In genomic region chr6:137427670-137428290, GRCh38 we compare ENCODE assay signal across 18 cellular contexts.
DNase-seq lines count a peak whose midpoint lies in the region; ATAC-seq, FAIRE-seq and TF ChIP-seq lines count a peak whose summit lies in the region.
"Had no signal": no experiment of that assay in that cellular context is flagged by ENCODE, and none has a peak within 500 bp of the region (broad histone marks: within the 10 kb centered on the region; RNA-seq: fewer than 3 reads in every experiment).

No MANE protein-coding gene starts in this region.

- no peaks in the 10 kb centered on the region for H3F3A ChIP-seq in SK-N-SH (replicated peaks; ENCODE audit: insufficient read depth)

- no peaks in the 10 kb centered on the region for H3K36me3 Mint-ChIP-seq in MCF 10A (ENCODE audit: insufficient read depth, unreplicated experiment)
- H3K36me3 Mint-ChIP-seq: CD8-positive, alpha-beta T cell had no signal

- H2AFZ ChIP-seq in SK-N-SH (ENCODE audit: low read depth) (no peak overlapping the region), K562 (ENCODE audit: low read depth, low read length) (no peak overlapping the region)

- DNase-seq in SK-N-SH (no peak), NCI-H69 (lab: John Stamatoyannopoulos, UW) (peak; percentile 73), K562 (ENCODE audit: extremely low read depth in 1 of 4, low spot score in 3 of 4) (no peak), MCF 10A (ENCODE audit: unreplicated experiment) (no peak)
- DNase-seq: CD8-positive, alpha-beta T cell; DMS79 treated with DMSO at 0.1 percent for 48 hours; KBM-7; NCI-H1092; NCI-H1436 treated with DMSO at 0.1 percent for 48 hours; NCI-H2029; NCI-H446 treated with DMSO at 0.1 percent for 48 hours had no signal

- POLR2A ChIA-PET in SK-N-SH (lab: Yijun Ruan, JAX): no interaction called here
- POLR2A ChIA-PET in K562 (lab: Yijun Ruan, JAX): interaction anchor here (0.8 kb wide), 1 partner anchor 464 kb away, joined by 5 read pairs; no protein-coding TSS in a partner anchor
- POLR2A ChIA-PET in MCF 10A (lab: Yijun Ruan, JAX): interaction anchor here (0.8 kb wide), 1 partner anchor 8 kb away, joined by 3 read pairs; no protein-coding TSS in a partner anchor

- H3K4me3 ChIP-seq in SK-N-SH (ENCODE audit: low read depth in 2 of 2, low read length in 1 of 2): no peak overlapping the region
- H3K4me3 ChIP-seq in K562: no peak overlapping the region
- H3K4me3 ChIP-seq: BLaER1 treated with 17β-estradiol and CSF1 and Interleukin-3, amounts not matched to agents 10 nM and 100 nM had no signal

- intact Hi-C loops in K562 (cut with micrococcal nuclease) (no loop called here), MCF 10A (cut with micrococcal nuclease) (no loop called here)

- peaks cover 0 to 16% of the 10 kb centered on the region in 2 experiments; a peak in 2 of 4 replicates for H3K4me1 ChIP-seq in SK-N-SH (ENCODE audit: control insufficient read depth in 1 of 2, insufficient read depth in 2 of 2, low read depth in 1 of 2, low read length in 1 of 2)
- H3K4me1 ChIP-seq in K562 (replicated peaks in 1 of 2; ENCODE audit: control insufficient read depth in 2 of 2, insufficient read depth in 2 of 2, low read length in 2 of 2): no peaks in the 10 kb centered on the region

- no peak for TF ChIP-seq CTCF in SK-N-SH (IDR thresholded peaks at IDR 0.05)
- no peak for TF ChIP-seq CTCF in K562 (IDR thresholded peaks at IDR 0.05 in 2 of 3, conservative IDR thresholded peaks at IDR 0.05 in 1 of 3; ENCODE audit: insufficient read depth in 2 of 3, low read depth in 1 of 3, low read length in 3 of 3)
- TF ChIP-seq CTCF in MCF 10A (IDR thresholded peaks at IDR 0.05; ENCODE audit: unreplicated experiment): no peak

- no peak overlapping the region for H3K27ac ChIP-seq in SK-N-SH (ENCODE audit: low read depth in 2 of 2, low read length in 1 of 2)
- H3K27ac ChIP-seq in K562 (ENCODE audit: extremely low read depth, low read depth, low read length): no peak overlapping the region
- H3K27ac ChIP-seq: BLaER1 treated with 17β-estradiol and CSF1 and Interleukin-3, amounts not matched to agents 10 nM and 100 nM had no signal

- no peaks in the 10 kb centered on the region for H3K9me2 ChIP-seq in SK-N-SH

- no peak for ATAC-seq in SK-N-SH treated with all-trans-retinoic acid at 6 μM for 48 hours
- ATAC-seq in K562: no peak
- ATAC-seq in GM21381 (IDR thresholded peaks at IDR 0.05; ENCODE audit: unreplicated experiment): no peak
- ATAC-seq in HG02642 (IDR thresholded peaks at IDR 0.05; ENCODE audit: poor library complexity, unreplicated experiment): no peak
- ATAC-seq: CD8-positive, alpha-beta T cell; Panc1; Right ventricle myocardium inferior had no signal

- no peaks in the 10 kb centered on the region for H3K4me1 Mint-ChIP-seq in MCF 10A (ENCODE audit: insufficient read depth, unreplicated experiment)

- H3K4me3 Mint-ChIP-seq in MCF 10A (ENCODE audit: unreplicated experiment): no peak overlapping the region
- H3K4me3 Mint-ChIP-seq: CD8-positive, alpha-beta T cell had no signal

- no peak for FAIRE-seq in K562 (lab: Jason Lieb, UNC)
- FAIRE-seq: H1 had no signal

- in situ Hi-C loops in K562 (cut with MboI): no loop called here

- H3K36me3 ChIP-seq in SK-N-SH (replicated peaks in 1 of 2; ENCODE audit: control insufficient read depth in 1 of 2, insufficient read depth in 2 of 2, low read length in 1 of 2) (no peaks in the 10 kb centered on the region), K562 (ENCODE audit: control insufficient read depth, insufficient read depth, low read length) (no peaks in the 10 kb centered on the region)
- H3K36me3 ChIP-seq: BLaER1 treated with 17β-estradiol and CSF1 and Interleukin-3, amounts not matched to agents 10 nM and 100 nM had no signal

- BruUV-seq in K562 (replicated peaks; lab: Mats Ljungman, UMichigan): no TSS peak
- BruUV-seq in MCF 10A (replicated peaks; lab: Mats Ljungman, UMichigan): no TSS peak

- H3K27me3 Mint-ChIP-seq in MCF 10A (ENCODE audit: insufficient read depth, unreplicated experiment): no peaks in the 10 kb centered on the region

- H3K9ac ChIP-seq in SK-N-SH: no peak overlapping the region
- H3K9ac ChIP-seq in K562 (ENCODE audit: insufficient read depth in 1 of 2, low read depth in 2 of 2, low read length in 2 of 2): no peak overlapping the region
- H3K9ac ChIP-seq: BLaER1 treated with 17β-estradiol and CSF1 and Interleukin-3, amounts not matched to agents 10 nM and 100 nM had no signal

- TF ChIP-seq EP300 in SK-N-SH (IDR thresholded peaks at IDR 0.05; ENCODE audit: borderline replicate concordance in 1 of 2, low read depth in 1 of 2, low read length in 1 of 2) (peak in 1 of 2 experiments; percentile 17; a peak in 1 of 4 replicates), K562 (IDR thresholded peaks at IDR 0.05; ENCODE audit: low read length) (no peak)

- no peak overlapping the region for H3K27ac Mint-ChIP-seq in MCF 10A (ENCODE audit: low read depth, unreplicated experiment)
- H3K27ac Mint-ChIP-seq: CD8-positive, alpha-beta T cell had no signal

- no peaks in the 10 kb centered on the region for H3K9me1 ChIP-seq in K562 (ENCODE audit: control insufficient read depth, insufficient read depth, low read length)

- H3K9me3 Mint-ChIP-seq in MCF 10A (ENCODE audit: unreplicated experiment): no peaks in the 10 kb centered on the region
- H3K9me3 Mint-ChIP-seq: CD8-positive, alpha-beta T cell had no signal

- CTCF ChIA-PET in SK-N-SH (lab: Yijun Ruan, JAX) (interaction anchor here (0.5 to 1.8 kb wide), 3 partner anchors 15 to 70 kb away, joined by 3 to 4 read pairs (median 3); no protein-coding TSS in a partner anchor), K562 (lab: Yijun Ruan, JAX; ENCODE audit: low intra/inter-chr PET ratio) (no interaction called here), MCF 10A (lab: Yijun Ruan, JAX) (interaction anchor here (0.7 to 1.1 kb wide), 3 partner anchors 10 to 33 kb away, joined by 3 to 4 read pairs (median 3); no protein-coding TSS in a partner anchor)

- no peak for TF ChIP-seq POLR2A in K562 (conservative IDR thresholded peaks at IDR 0.05)

- H3K79me2 ChIP-seq in SK-N-SH (ENCODE audit: insufficient read depth) (no peaks in the 10 kb centered on the region), K562 (ENCODE audit: control insufficient read depth, insufficient read depth, low read length) (no peaks in the 10 kb centered on the region)

- H3K4me2 ChIP-seq in SK-N-SH: no peak overlapping the region
- H3K4me2 ChIP-seq in K562 (ENCODE audit: insufficient read depth, low read length): no peak overlapping the region

- TF ChIP-seq RAD21 in SK-N-SH (IDR thresholded peaks at IDR 0.05; ENCODE audit: low read length): no peak
- TF ChIP-seq RAD21 in K562 (CRISPR knock-in tag; conservative IDR thresholded peaks at IDR 0.05 in 1 of 2, IDR thresholded peaks at IDR 0.05 in 1 of 2): no peak

- H3K27me3 ChIP-seq in SK-N-SH (ENCODE audit: insufficient read depth) (no peaks in the 10 kb centered on the region), K562 (ENCODE audit: control insufficient read depth in 2 of 2, insufficient read depth in 2 of 2, low read length in 2 of 2) (peaks cover 0 to 5% of the 10 kb centered on the region in 2 experiments; a peak in 1 of 5 replicates)
- H3K27me3 ChIP-seq: BLaER1 treated with 17β-estradiol and CSF1 and Interleukin-3, amounts not matched to agents 10 nM and 100 nM had no signal

- H4K20me1 ChIP-seq in SK-N-SH (ENCODE audit: insufficient read depth) (no peaks in the 10 kb centered on the region), K562 (replicated peaks; ENCODE audit: control insufficient read depth, insufficient read depth, low read length) (no peaks in the 10 kb centered on the region)
- H4K20me1 ChIP-seq: BLaER1 treated with 17β-estradiol and CSF1 and Interleukin-3, amounts not matched to agents 10 nM and 100 nM had no signal

- 0% methylated on average over 4 of the region's 7 CpGs for WGBS in SK-N-SH (ENCODE audit: low lambda C conversion rate)
- under 1% methylated on average over 7 of the region's 7 CpGs for WGBS in K562 (ENCODE audit: insufficient coverage, low coverage, missing lambda C conversion rate)

- H3K9me3 ChIP-seq in SK-N-SH: no peaks in the 10 kb centered on the region
- H3K9me3 ChIP-seq in K562 (replicated peaks; ENCODE audit: control insufficient read depth, insufficient read depth, low read depth, low read length): no peaks in the 10 kb centered on the region
- H3K9me3 ChIP-seq: BLaER1 treated with 17β-estradiol and CSF1 and Interleukin-3, amounts not matched to agents 10 nM and 100 nM had no signal

TF ChIP-seq in SK-N-SH, 30 proteins besides CTCF, POLR2A, EP300 and RAD21:
- peak; percentile 78 for TF ChIP-seq GATA2 (CRISPR knock-in tag; IDR thresholded peaks at IDR 0.05)
- TF ChIP-seq ELF1 (IDR thresholded peaks at IDR 0.05): no peak
- TF ChIP-seq RFX5 (IDR thresholded peaks at IDR 0.05; ENCODE audit: low read length): no peak
- no peak for TF ChIP-seq FOSL2 (IDR thresholded peaks at IDR 0.05; ENCODE audit: borderline replicate concordance, low read depth)

TF ChIP-seq in SK-N-SH treated with all-trans-retinoic acid at 6 μM for 48 hours, 23 proteins besides CTCF, POLR2A, EP300 and RAD21:
- TF ChIP-seq ZNF8 (CRISPR knock-in tag; IDR thresholded peaks at IDR 0.05): no peak
- no peak for TF ChIP-seq ZC3H10 (CRISPR knock-in tag; IDR thresholded peaks at IDR 0.05)
- TF ChIP-seq CSDC2 (CRISPR knock-in tag; IDR thresholded peaks at IDR 0.05): no peak
- TF ChIP-seq ZNF70 (CRISPR knock-in tag; IDR thresholded peaks at IDR 0.05): no peak
- no peak for TF ChIP-seq ESRRG (CRISPR knock-in tag; IDR thresholded peaks at IDR 0.05)
- no peak for TF ChIP-seq ISL1 (CRISPR knock-in tag; IDR thresholded peaks at IDR 0.05)

TF ChIP-seq in K562, 482 proteins besides CTCF, POLR2A, EP300 and RAD21 (continues in another document):
- TF ChIP-seq LEF1 (IDR thresholded peaks at IDR 0.05): no peak
- TF ChIP-seq ID3 (CRISPR knock-in tag; IDR thresholded peaks at IDR 0.05): no peak
- TF ChIP-seq ID3 (tag; IDR thresholded peaks at IDR 0.05): no peak
- TF ChIP-seq ZNF780A (CRISPR knock-in tag; IDR thresholded peaks at IDR 0.05): no peak
- no peak for TF ChIP-seq TCF7 (IDR thresholded peaks at IDR 0.05; ENCODE audit: borderline replicate concordance)
- no peak for TF ChIP-seq SRSF9 (IDR thresholded peaks at IDR 0.05; ENCODE audit: borderline replicate concordance, low read depth, low read length)
- no peak for TF ChIP-seq FOS (IDR thresholded peaks at IDR 0.05; ENCODE audit: extremely low read depth, insufficient read length)
- no peak for TF ChIP-seq KLF13 (tag; IDR thresholded peaks at IDR 0.05; ENCODE audit: borderline replicate concordance, low read depth)
- no peak for TF ChIP-seq HLTF (IDR thresholded peaks at IDR 0.05)
- TF ChIP-seq CBX5 (IDR thresholded peaks at IDR 0.05; ENCODE audit: borderline replicate concordance, low read depth): no peak
- no peak for TF ChIP-seq CCNT2 (IDR thresholded peaks at IDR 0.05; ENCODE audit: borderline replicate concordance, extremely low read depth, insufficient read length, low read depth, low read length)
- no peak for TF ChIP-seq MAZ (CRISPR knock-in tag; conservative IDR thresholded peaks at IDR 0.05 in 1 of 2, IDR thresholded peaks at IDR 0.05 in 1 of 2)

Comparison
In these comparisons a context has a peak if more than half of its experiments do, and no peak if none do; other contexts are left out.
1. Of the 27 proteins assayed by ChIP-seq in both K562 and SK-N-SH: peak only in K562: GABPA; only in SK-N-SH: GATA2; in both: none; in neither: 22; mixed calls (peak in some experiments, not most) for 3.